In genomic region chr22:39244073-39244495, GRCh38 we compare ENCODE assay signal across 1 cellular context.
TF ChIP-seq lines count a peak whose summit lies in the region.

No MANE protein-coding gene starts in this region.

TF ChIP-seq in neural cell, 6 proteins besides CTCF, POLR2A, EP300 and RAD21 (continued from another document):
- TF ChIP-seq REST (IDR thresholded peaks at IDR 0.05; ENCODE audit: borderline replicate concordance) (no peak), POLR2AphosphoS5 (IDR thresholded peaks at IDR 0.05) (no peak), TAF1 (IDR thresholded peaks at IDR 0.05; ENCODE audit: low read depth) (no peak)
